In the genomic region with DNA sequence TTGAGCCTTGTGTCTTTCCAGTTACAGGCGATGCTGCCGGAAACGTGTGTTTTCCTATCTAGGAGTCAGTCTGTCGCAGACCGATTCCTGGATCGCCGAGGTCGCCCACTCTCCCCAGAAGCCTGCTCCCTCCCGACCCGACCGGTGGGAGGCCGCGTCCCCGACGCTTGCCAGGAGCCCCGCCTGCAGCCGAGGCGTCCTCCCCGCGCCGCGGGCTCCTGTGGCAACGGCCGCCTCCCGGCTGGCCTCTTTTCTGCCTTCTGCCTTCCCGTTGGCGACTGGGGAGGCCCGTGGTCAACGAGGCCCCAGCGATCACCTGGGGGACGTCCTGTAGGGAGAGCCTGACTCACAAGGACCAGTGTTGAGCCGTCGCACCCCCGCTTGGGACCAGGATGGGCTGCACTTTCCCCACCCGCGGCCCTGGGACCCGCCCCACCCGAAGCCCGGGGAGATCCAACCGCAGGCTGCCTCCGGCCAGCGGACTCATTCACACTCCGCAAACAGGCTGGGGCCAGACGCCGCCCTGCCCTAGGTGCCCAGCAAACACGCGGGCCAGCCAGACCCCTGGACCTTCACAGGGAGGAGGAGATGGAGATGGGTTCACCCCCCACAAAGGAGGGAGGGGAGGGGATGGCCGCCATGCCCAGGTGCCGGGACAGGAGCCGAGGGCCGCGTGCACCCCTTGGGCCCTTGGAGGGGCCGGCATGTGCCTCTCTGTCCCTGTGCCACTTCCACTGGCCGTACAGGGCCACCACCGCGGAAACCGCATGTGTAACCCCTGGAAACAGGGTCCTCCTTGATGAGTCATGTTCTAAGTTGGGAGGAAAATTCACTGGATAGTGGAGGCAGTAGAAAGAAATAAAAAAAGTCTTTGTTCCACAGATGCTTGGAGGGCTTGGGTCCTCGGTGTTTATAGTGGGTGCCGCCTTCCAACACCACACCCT, we compare ENCODE assay signal across 8 cellular contexts. TPM values are rescaled to one million over a fixed set of nuclear protein-coding genes. Genes with fewer than 3 reads are reported as not detected.
DNase-seq lines count a peak whose midpoint lies in the region; ATAC-seq and TF ChIP-seq lines count a peak whose summit lies in the region.

No MANE protein-coding gene starts in this region.

- H3K4me1 Mint-ChIP-seq in T-helper 2 cell treated with Interferon-gamma antibody and Interleukin-4, amounts not matched to agents 5 μg/mL and 100 μg/mL, for 36 hours (ENCODE audit: low read depth): peaks cover 2% of the 10 kb centered on the region
- H3K4me1 Mint-ChIP-seq in stimulated activated memory B cell treated with anti-CD40 and anti-IgM and Interleukin-4, amounts not matched to agents 10 μg/mL and 1 μg/mL and 100 μg/mL, for 72 hours: peaks cover 21% of the 10 kb centered on the region

- peak overlapping the region; percentile 42 for H3K4me3 ChIP-seq in kidney epithelial cell (ENCODE audit: low read depth, low read length)

- DNase-seq in T-helper 2 cell treated with Interferon-gamma antibody and Interleukin-4, amounts not matched to agents 5 μg/mL and 100 μg/mL, for 36 hours (ENCODE audit: low spot score): no peak
- DNase-seq in T-helper 2 cell (no peak), NCI-H69 (lab: John Stamatoyannopoulos, UW) (peak; percentile 80), caudate nucleus (lab: John Stamatoyannopoulos, UW) (peak in 2 of 61 donors; percentile 51 to 56), kidney epithelial cell (ENCODE audit: low read depth) (no peak), NCI-H2171 (lab: John Stamatoyannopoulos, UW) (no peak), NCI-H1930 (lab: John Stamatoyannopoulos, UW) (no peak)

- TF ChIP-seq CTCF in kidney epithelial cell (IDR thresholded peaks at IDR 0.05; ENCODE audit: insufficient read depth, low read length, poor library complexity, severe bottlenecking): no peak

- H3K27ac Mint-ChIP-seq in T-helper 2 cell treated with Interferon-gamma antibody and Interleukin-4, amounts not matched to agents 5 μg/mL and 100 μg/mL, for 36 hours: no peak overlapping the region
- H3K27ac Mint-ChIP-seq in stimulated activated memory B cell treated with anti-CD40 and anti-IgM and Interleukin-4, amounts not matched to agents 10 μg/mL and 1 μg/mL and 100 μg/mL, for 72 hours: peak overlapping the region; percentile 30

- H3K36me3 ChIP-seq in kidney epithelial cell (ENCODE audit: control insufficient read depth, insufficient read depth, low read length): no peaks in the 10 kb centered on the region

- H3K4me3 Mint-ChIP-seq in T-helper 2 cell treated with Interferon-gamma antibody and Interleukin-4, amounts not matched to agents 5 μg/mL and 100 μg/mL, for 36 hours: peak overlapping the region; percentile 82
- H3K4me3 Mint-ChIP-seq in stimulated activated memory B cell treated with anti-CD40 and anti-IgM and Interleukin-4, amounts not matched to agents 10 μg/mL and 1 μg/mL and 100 μg/mL, for 72 hours: peak overlapping the region; percentile 80

- H3K9me3 Mint-ChIP-seq in T-helper 2 cell treated with Interferon-gamma antibody and Interleukin-4, amounts not matched to agents 5 μg/mL and 100 μg/mL, for 36 hours: no peaks in the 10 kb centered on the region
- H3K9me3 Mint-ChIP-seq in stimulated activated memory B cell treated with anti-CD40 and anti-IgM and Interleukin-4, amounts not matched to agents 10 μg/mL and 1 μg/mL and 100 μg/mL, for 72 hours: no peaks in the 10 kb centered on the region

- H3K36me3 Mint-ChIP-seq in T-helper 2 cell treated with Interferon-gamma antibody and Interleukin-4, amounts not matched to agents 5 μg/mL and 100 μg/mL, for 36 hours (ENCODE audit: low read depth): no peaks in the 10 kb centered on the region
- no peaks in the 10 kb centered on the region for H3K36me3 Mint-ChIP-seq in stimulated activated memory B cell treated with anti-CD40 and anti-IgM and Interleukin-4, amounts not matched to agents 10 μg/mL and 1 μg/mL and 100 μg/mL, for 72 hours

- peak overlapping the region; percentile 67 for H3K27ac ChIP-seq in caudate nucleus (ENCODE audit: low read depth, low read length)

- peak; percentile 32 for ATAC-seq in stimulated activated memory B cell treated with anti-CD40 and anti-IgM and Interleukin-4, amounts not matched to agents 10 μg/mL and 1 μg/mL and 100 μg/mL, for 72 hours

- peaks cover 37% of the 10 kb centered on the region for H3K27me3 Mint-ChIP-seq in T-helper 2 cell treated with Interferon-gamma antibody and Interleukin-4, amounts not matched to agents 5 μg/mL and 100 μg/mL, for 36 hours (ENCODE audit: low read depth)
- H3K27me3 Mint-ChIP-seq in stimulated activated memory B cell treated with anti-CD40 and anti-IgM and Interleukin-4, amounts not matched to agents 10 μg/mL and 1 μg/mL and 100 μg/mL, for 72 hours: peaks cover 66% of the 10 kb centered on the region

- H3K27me3 ChIP-seq in kidney epithelial cell (ENCODE audit: control insufficient read depth, insufficient read depth, low read length): peaks cover 4% of the 10 kb centered on the region

RNA-seq across cellular contexts. Expression of a gene that starts 7.2 kb away (rescaled TPM):
- total RNA-seq in kidney epithelial cell: 226 and 298 TPM in 2 replicates
